26 cellular contexts compared by ENCODE assay signal in genomic region chr2:69939722-69940121, GRCh38. TPM values are rescaled to one million over a fixed set of nuclear protein-coding genes. Genes with fewer than 3 reads are reported as not detected.
DNase-seq lines count a peak whose midpoint lies in the region; ATAC-seq, FAIRE-seq and TF ChIP-seq lines count a peak whose summit lies in the region.
"Had no signal": no experiment of that assay in that cellular context is flagged by ENCODE, and none has a peak within 500 bp of the region (broad histone marks: within the 10 kb centered on the region; RNA-seq: fewer than 3 reads in every experiment).

No MANE protein-coding gene starts in this region.

- no peaks in the 10 kb centered on the region for H3K9me3 Mint-ChIP-seq in activated CD4-positive, alpha-beta T cell treated with anti-CD3 and anti-CD28 coated beads for 36 hours (ENCODE audit: low read depth)
- H3K9me3 Mint-ChIP-seq: CD4-positive, alpha-beta memory T cell; H9; HFFc6 had no signal

- TF ChIP-seq RAD21 in liver (IDR thresholded peaks at IDR 0.05) = peak in 1 of 2 donors; percentile 26

- no peaks in the 10 kb centered on the region for H3K27me3 ChIP-seq in liver (ENCODE audit: control insufficient read depth in 4 of 4, insufficient read depth in 4 of 4, low read length in 3 of 4)
- no peaks in the 10 kb centered on the region for H3K27me3 ChIP-seq in neutrophil
- H3K27me3 ChIP-seq in thyroid gland = no peaks in the 10 kb centered on the region
- H3K27me3 ChIP-seq: BLaER1 treated with 17β-estradiol and CSF1 and Interleukin-3, amounts not matched to agents 10 nM and 100 nM had no signal

- H3K27ac ChIP-seq in liver (ENCODE audit: low read depth in 1 of 2, low read length in 2 of 2) (no peak overlapping the region), neutrophil (peak overlapping the region; percentile 99), thyroid gland (no peak overlapping the region)
- H3K27ac ChIP-seq: 22Rv1 had no signal

- FAIRE-seq in frontal cortex (lab: Jason Lieb, UNC) = no peak
- FAIRE-seq: GM12878, HTR-8/SVneo had no signal

- 75% methylated on average over 14 of the region's 14 CpGs for WGBS in liver
- 83 to 86% methylated on average over 14 of the region's 14 CpGs for WGBS in thyroid gland, 2 donors

- DNase-seq in activated CD4-positive, alpha-beta T cell treated with anti-CD3 and anti-CD28 coated beads for 36 hours = no peak
- no peak for DNase-seq in activated CD4-positive, alpha-beta T cell treated with anti-CD3 and anti-CD28 coated beads, Interleukin-2, amount 50 U/mL, for 48 hours
- DNase-seq in thyroid gland = no peak
- no peak for DNase-seq in retina
- no peak for DNase-seq in foreskin fibroblast
- DNase-seq in frontal cortex (ENCODE audit: low spot score in 2 of 2) = no peak
- DNase-seq: Caco-2; CD4-positive, alpha-beta memory T cell; DMS 273 treated with DMSO at 0.1 percent for 48 hours; DMS79 treated with DMSO at 0.1 percent for 48 hours; H9; HFFc6; IMR-90; NCI-H1694; NCI-H2081; NCI-H2171 treated with DMSO at 0.1 percent for 48 hours; NCI-H446 treated with DMSO at 0.1 percent for 48 hours; NCI-H526 treated with DMSO at 0.1 percent for 48 hours; PC-3; Right ventricle myocardium superior had no signal

- H3K4me1 ChIP-seq in liver (ENCODE audit: control insufficient read depth in 4 of 4, insufficient read depth in 4 of 4, low read length in 3 of 4) (peaks cover 0 to 2% (median 0%) of the 10 kb centered on the region in 4 donors), neutrophil (ENCODE audit: control insufficient read depth in 1 of 2, insufficient read depth in 1 of 2, low read depth in 1 of 2, low read length in 1 of 2) (peaks cover 100% of the 10 kb centered on the region in 2 experiments), thyroid gland (peaks cover 0 to 3% of the 10 kb centered on the region in 2 donors)

- TF ChIP-seq POLR2A in thyroid gland (IDR thresholded peaks at IDR 0.05) = no peak

- CTCF ChIA-PET in activated CD4-positive, alpha-beta T cell treated with anti-CD3 and anti-CD28 coated beads for 36 hours (lab: Charles Lee) = no interaction called here

- POLR2A ChIA-PET in activated CD4-positive, alpha-beta T cell treated with anti-CD3 and anti-CD28 coated beads for 36 hours (lab: Charles Lee) = interaction anchor here (1.1 kb wide), 1 partner anchor 129 kb away, joined by 3 read pairs; no protein-coding TSS in a partner anchor

- H3K27ac Mint-ChIP-seq in activated CD4-positive, alpha-beta T cell treated with anti-CD3 and anti-CD28 coated beads for 36 hours = peak overlapping the region; percentile 39
- H3K27ac Mint-ChIP-seq: HFFc6 had no signal

- ATAC-seq in activated CD4-positive, alpha-beta T cell treated with anti-CD3 and anti-CD28 coated beads for 36 hours = no peak
- ATAC-seq: GM12878, PC-3 had no signal

- H3K4me3 ChIP-seq in liver (ENCODE audit: low read depth in 1 of 3, low read length in 3 of 3) (no peak overlapping the region), neutrophil (ENCODE audit: low read depth in 1 of 2, low read length in 1 of 2) (peak overlapping the region; percentile 1 to 13), thyroid gland (replicated peaks in 1 of 3) (no peak overlapping the region), foreskin fibroblast (ENCODE audit: low read depth in 1 of 2, low read length in 2 of 2) (no peak overlapping the region)
- H3K4me3 ChIP-seq: BLaER1 treated with 17β-estradiol and CSF1 and Interleukin-3, amounts not matched to agents 10 nM and 100 nM; GM12878 had no signal

- TF ChIP-seq CTCF in liver (IDR thresholded peaks at IDR 0.05; ENCODE audit: low read depth, low read length, missing input control) = no peak
- no peak for TF ChIP-seq CTCF in neutrophil (IDR thresholded peaks at IDR 0.05)
- no peak for TF ChIP-seq CTCF in thyroid gland (IDR thresholded peaks at IDR 0.05)
- TF ChIP-seq CTCF in foreskin fibroblast (IDR thresholded peaks at IDR 0.05; ENCODE audit: low read depth, low read length) = no peak

- intact Hi-C loops in activated CD4-positive, alpha-beta T cell treated with anti-CD3 and anti-CD28 coated beads for 36 hours (cut with DNase I, micrococcal nuclease) = no loop called here
- intact Hi-C loops in thyroid gland (cut with DNase I) = loop anchor here (10.0 kb wide), 1 partner anchor 125 kb away; no protein-coding TSS in a partner anchor

- H3K36me3 Mint-ChIP-seq in activated CD4-positive, alpha-beta T cell treated with anti-CD3 and anti-CD28 coated beads for 36 hours (ENCODE audit: low read depth) = peaks cover 50% of the 10 kb centered on the region

- H3K36me3 ChIP-seq in liver (ENCODE audit: control insufficient read depth in 4 of 4, insufficient read depth in 3 of 4, low read depth in 1 of 4, low read length in 3 of 4) (peaks cover 14 to 57% (median 39%) of the 10 kb centered on the region in 4 donors), neutrophil (peaks cover 98% of the 10 kb centered on the region), thyroid gland (peaks cover 26 to 66% of the 10 kb centered on the region in 2 donors)

- H3K9me3 ChIP-seq in liver (ENCODE audit: control insufficient read depth in 4 of 4, low read length in 3 of 4) (no peaks in the 10 kb centered on the region), neutrophil (peaks cover 7% of the 10 kb centered on the region), thyroid gland (no peaks in the 10 kb centered on the region)
- H3K9me3 ChIP-seq: BLaER1 treated with 17β-estradiol and CSF1 and Interleukin-3, amounts not matched to agents 10 nM and 100 nM; Caco-2 had no signal

- no peak overlapping the region for H3K4me3 Mint-ChIP-seq in activated CD4-positive, alpha-beta T cell treated with anti-CD3 and anti-CD28 coated beads for 36 hours
- H3K4me3 Mint-ChIP-seq: CD4-positive, alpha-beta memory T cell; H9; HFFc6 had no signal

- H3K27me3 Mint-ChIP-seq in activated CD4-positive, alpha-beta T cell treated with anti-CD3 and anti-CD28 coated beads for 36 hours = no peaks in the 10 kb centered on the region
- H3K27me3 Mint-ChIP-seq: CD4-positive, alpha-beta memory T cell had no signal

- peaks cover 19% of the 10 kb centered on the region for H3K4me1 Mint-ChIP-seq in activated CD4-positive, alpha-beta T cell treated with anti-CD3 and anti-CD28 coated beads for 36 hours

- no peak overlapping the region for H3K9ac ChIP-seq in liver (ENCODE audit: low read depth in 1 of 2, low read length in 2 of 2)

TF ChIP-seq in liver, 16 proteins besides CTCF, POLR2A, EP300 and RAD21:
- no peak for TF ChIP-seq JUND (IDR thresholded peaks at IDR 0.05)
- TF ChIP-seq ATF3 (IDR thresholded peaks at IDR 0.05) = no peak
- TF ChIP-seq GABPA (IDR thresholded peaks at IDR 0.05 in 1 of 2, conservative IDR thresholded peaks at IDR 0.05 in 1 of 2) = no peak
- TF ChIP-seq EGR1 (IDR thresholded peaks at IDR 0.05; ENCODE audit: low read depth in 2 of 2) = no peak
- TF ChIP-seq HNF4G (IDR thresholded peaks at IDR 0.05) = peak; percentile 26
- TF ChIP-seq FOXA1 (IDR thresholded peaks at IDR 0.05) = no peak
- no peak for TF ChIP-seq REST (IDR thresholded peaks at IDR 0.05)
- peak in 1 of 2 donors; percentile 53 for TF ChIP-seq HNF4A (conservative IDR thresholded peaks at IDR 0.05)
- peak; percentile 43 for TF ChIP-seq SP1 (IDR thresholded peaks at IDR 0.05)
- peak in 1 of 2 donors; percentile 42 for TF ChIP-seq RXRA (IDR thresholded peaks at IDR 0.05)
- TF ChIP-seq MAX (IDR thresholded peaks at IDR 0.05) = no peak
- TF ChIP-seq NR2F2 (IDR thresholded peaks at IDR 0.05) = peak; percentile 15

RNA-seq across cellular contexts. Expression of gene ASPRV1, which starts 21.7 kb away (rescaled TPM):
- total RNA-seq in activated CD4-positive, alpha-beta T cell treated with anti-CD3 and anti-CD28 coated beads for 36 hours = under 1 TPM; 0.32 to 0.73 TPM
- under 1 TPM; 0.19 to 0.75 TPM for total RNA-seq in liver
- polyA plus RNA-seq in liver = under 1 TPM; 0.21 to 0.25 TPM
- total RNA-seq in thyroid gland = 1 to 10 TPM in 3 of 4 donors, under 1 TPM in 1; 0.89 to 2.0 (median 1.5) TPM
- total RNA-seq in frontal cortex = 2.0 TPM
- total RNA-seq: PC-3 had no signal

RNA-seq across cellular contexts. Expression of gene MXD1, which starts 24.8 kb away (rescaled TPM):
- total RNA-seq in activated CD4-positive, alpha-beta T cell treated with anti-CD3 and anti-CD28 coated beads for 36 hours = 10 to 100 TPM in 1 of 2 experiments, 1 to 10 TPM in 1; 6.1 to 10.6 TPM
- total RNA-seq in liver = 1 to 10 TPM; 5.1 to 8.5 TPM
- polyA plus RNA-seq in liver = 1 to 10 TPM; 1.4 to 6.5 TPM
- total RNA-seq in thyroid gland = 10 to 100 TPM; 11.3 to 17.9 (median 13.0) TPM
- total RNA-seq in frontal cortex = 12.2 TPM

RNA-seq across cellular contexts. Expression of gene SNRNP27, which starts 46.0 kb away (rescaled TPM):
- total RNA-seq in activated CD4-positive, alpha-beta T cell treated with anti-CD3 and anti-CD28 coated beads for 36 hours = 10 to 100 TPM; 67.7 to 76.6 TPM
- total RNA-seq in liver = 10 to 100 TPM; 16.8 to 19.7 TPM
- 10 to 100 TPM; 20.4 to 28.7 TPM for polyA plus RNA-seq in liver
- total RNA-seq in thyroid gland = 100 to 1,000 TPM in 1 of 4 donors, 10 to 100 TPM in 3; 47.5 to 111 (median 66.3) TPM
- total RNA-seq in frontal cortex = 45.7 TPM

Comparison
In these comparisons a context has a peak if more than half of its experiments do, and no peak if none do; other contexts are left out.
1. H3K4me3 ChIP-seq: peak in neutrophil (2 of 2); none in liver (0 of 3), thyroid gland (0 of 3) and foreskin fibroblast (0 of 2).